Comparison of ENCODE assay signal across 22 cellular contexts in the genomic region with DNA sequence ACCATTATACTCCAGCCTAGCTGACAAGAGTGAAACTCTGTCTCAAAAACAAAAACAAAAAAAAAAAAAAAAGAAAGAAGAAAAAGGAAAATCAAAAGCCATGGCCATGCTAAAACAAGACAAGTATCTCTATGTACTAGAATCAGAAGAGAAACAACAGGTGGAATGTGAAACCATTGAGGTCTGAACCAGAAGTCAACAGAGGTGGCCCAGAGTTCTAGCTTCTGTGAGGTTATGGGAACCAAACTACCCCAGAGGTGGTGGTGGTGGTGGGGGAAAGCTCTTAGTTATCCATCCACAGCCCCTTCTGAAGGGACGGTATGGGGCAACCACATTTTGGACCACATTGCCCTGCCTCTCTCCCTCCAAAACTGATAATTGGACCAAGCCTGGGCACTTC. TPM values are rescaled to one million over a fixed set of nuclear protein-coding genes. Genes with fewer than 3 reads are reported as not detected.
DNase-seq lines count a peak whose midpoint lies in the region; ATAC-seq, FAIRE-seq and TF ChIP-seq lines count a peak whose summit lies in the region.
"Had no signal": no experiment of that assay in that cellular context is flagged by ENCODE, and none has a peak within 500 bp of the region (broad histone marks: within the 10 kb centered on the region; RNA-seq: fewer than 3 reads in every experiment).

No MANE protein-coding gene starts in this region.

- BruUV-seq in GM12878 (replicated peaks; lab: Mats Ljungman, UMichigan) = no TSS peak

- intact Hi-C loops in GM12878 (cut with micrococcal nuclease; ENCODE audit: unreplicated experiment) (no loop called here), lower lobe of right lung (cut with DNase I) (no loop called here)

- TF ChIP-seq POLR2A in GM12878 (IDR thresholded peaks at IDR 0.05; ENCODE audit: low read depth, low read length) = no peak

- POLR2A ChIA-PET in GM12878 (lab: Charles Lee) = no interaction called here

- TF ChIP-seq CTCF in GM12878 (IDR thresholded peaks at IDR 0.05 in 2 of 3, conservative IDR thresholded peaks at IDR 0.05 in 1 of 3; ENCODE audit: control insufficient read depth in 2 of 3, extremely low read depth in 1 of 3, insufficient read depth in 1 of 3, low read depth in 3 of 3, low read length in 3 of 3) (no peak), lower lobe of right lung (IDR thresholded peaks at IDR 0.05) (no peak)

- H3K36me3 ChIP-seq in GM12878 (ENCODE audit: control insufficient read depth in 2 of 2, insufficient read depth in 2 of 2, low read length in 1 of 2) = no peaks in the 10 kb centered on the region
- H3K36me3 ChIP-seq in lower lobe of right lung = no peaks in the 10 kb centered on the region
- H3K36me3 ChIP-seq: HAP-1 had no signal

- peak; percentile 45 for FAIRE-seq in GM18507 (lab: Jason Lieb, UNC)
- peak; percentile 57 for FAIRE-seq in GM12878 (lab: Jason Lieb, UNC)
- FAIRE-seq: H54 had no signal

- H3K4me1 ChIP-seq in GM12878 (ENCODE audit: control insufficient read depth, insufficient read depth, low read length) = no peaks in the 10 kb centered on the region
- no peaks in the 10 kb centered on the region for H3K4me1 ChIP-seq in lower lobe of right lung
- H3K4me1 ChIP-seq: HAP-1 had no signal

- ATAC-seq in HG03066 (IDR thresholded peaks at IDR 0.05; ENCODE audit: low read depth, unreplicated experiment) (peak; percentile 66), GM12878 (no peak), lower lobe of right lung (no peak)

- SMC1A ChIA-PET in GM12878 (lab: Charles Lee; ENCODE audit: uncharacterized antibody, unreplicated experiment) = interaction anchor here (1.4 kb wide), 1 partner anchor 18 kb away, joined by 6 read pairs; no protein-coding TSS in a partner anchor

- in situ Hi-C loops in GM12878 (cut with MboI) = no loop called here

- H3K27ac ChIP-seq in GM12878 (ENCODE audit: control insufficient read depth, insufficient read depth) (no peak overlapping the region), lower lobe of right lung (no peak overlapping the region)

- no peak for TF ChIP-seq RAD21 in GM12878 (IDR thresholded peaks at IDR 0.05; ENCODE audit: insufficient read depth, low read depth, low read length)

- no peak overlapping the region for H3K9ac ChIP-seq in GM12878 (ENCODE audit: control insufficient read depth, insufficient read depth, low read length)

- H3K79me2 ChIP-seq in GM12878 (ENCODE audit: control insufficient read depth, insufficient read depth, low read length) = no peaks in the 10 kb centered on the region

- TF ChIP-seq EP300 in GM12878 (IDR thresholded peaks at IDR 0.05; ENCODE audit: borderline replicate concordance in 1 of 2, control insufficient read depth in 1 of 2, low read depth in 2 of 2, low read length in 2 of 2) = no peak

- H3K9me3 ChIP-seq in GM12878 (replicated peaks; ENCODE audit: control insufficient read depth, insufficient read depth, low read length) = no peaks in the 10 kb centered on the region
- no peaks in the 10 kb centered on the region for H3K9me3 ChIP-seq in lower lobe of right lung
- H3K9me3 ChIP-seq: HAP-1 had no signal

- H4K20me1 ChIP-seq in GM12878 (ENCODE audit: control insufficient read depth, insufficient read depth) = no peaks in the 10 kb centered on the region

- no peak for DNase-seq in GM18507 (ENCODE audit: extremely low spot score, insufficient read length, low read depth)
- no peak for DNase-seq in GM12878 (ENCODE audit: low read depth, low spot score)
- DNase-seq in SKM-1 (lab: John Stamatoyannopoulos, UW; ENCODE audit: unreplicated experiment) = no peak
- DNase-seq in NCI-H146 (lab: John Stamatoyannopoulos, UW) = no peak
- no peak for DNase-seq in lower lobe of right lung
- DNase-seq in kidney glomerular epithelial cell (lab: John Stamatoyannopoulos, UW) = no peak
- DNase-seq: C1 segment of cervical spinal cord; Calu3; CD4-positive, alpha-beta memory T cell; COR-L47; DMS53; DMS79 treated with DMSO at 0.1 percent for 48 hours; GF-D8; GOT3 had no signal

- WGBS in GM12878 (ENCODE audit: insufficient coverage, insufficient replicate concordance, low lambda C conversion rate, missing lambda C conversion rate) = 69% methylated on average over 1 of the region's 1 CpG

- H2AFZ ChIP-seq in GM12878 (ENCODE audit: control insufficient read depth, low read depth, low read length) = no peak overlapping the region

- no peak overlapping the region for H3K4me2 ChIP-seq in GM12878 (ENCODE audit: control insufficient read depth, insufficient read depth)

- RAD21 ChIA-PET in GM12878 (lab: Charles Lee; ENCODE audit: unreplicated experiment) = interaction anchor here (1.0 kb wide), 1 partner anchor 44 kb away, joined by 3 read pairs; no protein-coding TSS in a partner anchor

- H3K27me3 ChIP-seq in GM12878 (replicated peaks in 1 of 2; ENCODE audit: control insufficient read depth in 2 of 2, insufficient read depth in 2 of 2, low read length in 1 of 2) (no peaks in the 10 kb centered on the region), lower lobe of right lung (ENCODE audit: low read depth) (no peaks in the 10 kb centered on the region)

- CTCF ChIA-PET in GM12878 (lab: Yijun Ruan, JAX) = interaction anchor here (1.6 kb wide), 1 partner anchor 44 kb away, joined by 3 read pairs; no protein-coding TSS in a partner anchor

- H3K4me3 ChIP-seq in GM12878 (no peak overlapping the region), lower lobe of right lung (no peak overlapping the region)
- H3K4me3 ChIP-seq: HAP-1 had no signal

TF ChIP-seq in GM12878, 131 proteins besides CTCF, POLR2A, EP300 and RAD21:
- TF ChIP-seq USF1 (IDR thresholded peaks at IDR 0.05; ENCODE audit: borderline replicate concordance, extremely low read length, insufficient read depth, low read depth, low read length) (no peak), ETV6 (conservative IDR thresholded peaks at IDR 0.05 in 1 of 2, IDR thresholded peaks at IDR 0.05 in 1 of 2; ENCODE audit: borderline replicate concordance in 1 of 2, low read depth in 1 of 2) (no peak), GATAD2B (conservative IDR thresholded peaks at IDR 0.05; ENCODE audit: low read depth) (no peak), ZNF217 (IDR thresholded peaks at IDR 0.05) (no peak)

RNA-seq across cellular contexts. Expression of gene ZNF366, which starts 59.5 kb away (rescaled TPM):
- not detected in 2 replicates for total RNA-seq in GM12878 (2013; cell fraction: nucleolus; rRNA removed)
- 0.06 TPM in 1 of 2 replicates, not detected in the other for total RNA-seq in GM12878 (2014; rRNA removed)
- total RNA-seq in GM12878 (2014; rRNA removed; fragmentation: Illumina TruSeq; extraction: Trizol) = 0.05 TPM in 1 of 2 replicates, not detected in the other
- total RNA-seq in GM12878 (2021) = 0.18 TPM in 1 of 2 replicates, not detected in the other
- not detected for polyA plus RNA-seq in GM12878 (2011; ENCODE audit: low read depth)
- not detected in 2 replicates for polyA plus RNA-seq in GM12878 (2011; rRNA removed)
- polyA plus RNA-seq in GM12878 (2011; cell fraction: cytosol; rRNA removed) = not detected in 2 replicates
- polyA plus RNA-seq in GM12878 (2011; cell fraction: nucleus; rRNA removed) = not detected in 2 replicates
- polyA plus RNA-seq in GM12878 (2012) = 0.04 and 0.08 TPM in 2 replicates
- polyA plus RNA-seq in GM12878 (2014; fragmentation: Illumina TruSeq; extraction: Trizol) = 0.01 and 0.10 TPM in 2 replicates
- not detected for polyA plus RNA-seq in GM12878 (2014; fragmentation: Nextera tagmentation; extraction: Ambion mirVana)
- 0.03 TPM in 1 of 2 replicates, not detected in the other for polyA plus RNA-seq in GM12878 (2014; rRNA removed)
- polyA plus RNA-seq in GM12878 (2016; fragmentation: Nextera tagmentation; extraction: Ambion mirVana) = not detected
- not detected in 2 replicates for polyA minus RNA-seq in GM12878 (2011; rRNA and poly(A)+ RNA removed)
- not detected in 2 replicates for polyA minus RNA-seq in GM12878 (2011; cell fraction: cytosol; rRNA and poly(A)+ RNA removed)
- not detected in 2 replicates for polyA minus RNA-seq in GM12878 (2011; cell fraction: nucleus; rRNA and poly(A)+ RNA removed)
- total RNA-seq in lower lobe of right lung = 13.6 TPM
- total RNA-seq: A172, A673, Calu3, Daoy, G401 had no signal
- polyA plus RNA-seq: BJ; CD4-positive, alpha-beta memory T cell had no signal

Comparison
In these comparisons a context has a peak if more than half of its experiments do, and no peak if none do; other contexts are left out.
1. RNA of gene ZNF366, which starts 59.5 kb away (total RNA-seq): 13.6 TPM in lower lobe of right lung (single experiment); 0.05 to 0.18 TPM in GM12878; every median in the first group is over 10 times any median in the second.